ENCODE assay signal across 8 cellular contexts in genomic region chr11:69718147-69718546, GRCh38. TPM values are rescaled to one million over a fixed set of nuclear protein-coding genes. Genes with fewer than 3 reads are reported as not detected.
DNase-seq lines count a peak whose midpoint lies in the region; ATAC-seq and TF ChIP-seq lines count a peak whose summit lies in the region.

No MANE protein-coding gene starts in this region.

- no peak overlapping the region for H3K27ac ChIP-seq in SJSA1
- no peak overlapping the region for H3K27ac ChIP-seq in thyroid gland

- no peak for TF ChIP-seq POLR2A in thyroid gland (IDR thresholded peaks at IDR 0.05)

- TF ChIP-seq CTCF in thyroid gland (IDR thresholded peaks at IDR 0.05): peak in 2 of 6 experiments; percentile 9 to 11

- H3K4me1 ChIP-seq in SJSA1 (replicated peaks): peaks cover 10% of the 10 kb centered on the region
- no peaks in the 10 kb centered on the region for H3K4me1 ChIP-seq in thyroid gland

- peaks cover 30% of the 10 kb centered on the region for H3K27me3 ChIP-seq in SJSA1 (replicated peaks)
- no peaks in the 10 kb centered on the region for H3K27me3 ChIP-seq in thyroid gland

- H3K36me3 ChIP-seq in SJSA1 (no peaks in the 10 kb centered on the region), thyroid gland (no peaks in the 10 kb centered on the region)

- intact Hi-C loops in thyroid gland (cut with DNase I): no loop called here

- H3K9me3 ChIP-seq in SJSA1 (replicated peaks) (no peaks in the 10 kb centered on the region), thyroid gland (no peaks in the 10 kb centered on the region)

- 0 to 3% methylated on average over 7 to 8 of the region's 13 CpGs for WGBS in thyroid gland, 2 donors

- H3K4me3 ChIP-seq in SJSA1 (no peak overlapping the region), thyroid gland (replicated peaks in 1 of 3) (no peak overlapping the region)

- ATAC-seq in HG03432 (IDR thresholded peaks at IDR 0.05; ENCODE audit: unreplicated experiment): no peak
- ATAC-seq in HG03139 (IDR thresholded peaks at IDR 0.05; ENCODE audit: unreplicated experiment): no peak
- ATAC-seq in HG02798 (IDR thresholded peaks at IDR 0.05; ENCODE audit: poor library complexity, unreplicated experiment): no peak

- peak; percentile 50 for DNase-seq in DMS79 (lab: John Stamatoyannopoulos, UW)
- peak; percentile 8 for DNase-seq in HK-2 (ENCODE audit: unreplicated experiment)
- peak; percentile 81 to 90 for DNase-seq in SJSA1 (ENCODE audit: low read depth in 1 of 2, low spot score in 2 of 2)
- DNase-seq in iPS-NIHi11 (ENCODE audit: low spot score): peak; percentile 92
- no peak for DNase-seq in thyroid gland

RNA-seq across cellular contexts. Expression of gene FGF19, which starts 14.3 kb away (rescaled TPM):
- 3.0 and 10.3 TPM in 2 replicates for total RNA-seq in SJSA1 (2014; rRNA removed; shearing (Covaris generic))
- total RNA-seq in thyroid gland: not detected

RNA-seq across cellular contexts. Expression of gene LTO1, which starts 43.0 kb away (rescaled TPM):
- 54.7 and 78.1 TPM in 2 replicates for total RNA-seq in SJSA1 (2014; rRNA removed; shearing (Covaris generic))
- total RNA-seq in thyroid gland: 10 to 100 TPM; 23.5 to 40.0 (median 26.9) TPM

RNA-seq across cellular contexts. Expression of gene FGF4, which starts 57.0 kb away (rescaled TPM):
- total RNA-seq in SJSA1 (2014; rRNA removed; shearing (Covaris generic)): not detected in 2 replicates
- not detected for total RNA-seq in thyroid gland

Comparison
In these comparisons a context has a peak if more than half of its experiments do, and no peak if none do; other contexts are left out.
1. DNase-seq: peak in DMS79 (single experiment), HK-2 (single experiment), SJSA1 (2 of 2) and iPS-NIHi11 (single experiment); none in thyroid gland (0 of 2).